1 cellular context compared by ENCODE assay signal in genomic region chr6:27668442-27669275, GRCh38.
TF ChIP-seq lines count a peak whose summit lies in the region.

No MANE protein-coding gene starts in this region.

TF ChIP-seq in HepG2, 621 proteins besides CTCF, POLR2A, EP300 and RAD21 (continued from another document and continues in another):
- TF ChIP-seq TFDP2 (CRISPR knock-in tag; IDR thresholded peaks at IDR 0.05) = no peak
- no peak for TF ChIP-seq CHD2 (IDR thresholded peaks at IDR 0.05; ENCODE audit: low read depth, low read length)
- TF ChIP-seq PHF8 (CRISPR knock-in tag; IDR thresholded peaks at IDR 0.05) = no peak
- TF ChIP-seq PAF1 (CRISPR knock-in tag; IDR thresholded peaks at IDR 0.05) = no peak
- peak; percentile 32; the same call in 1 of the 2 replicates for TF ChIP-seq ZNF644 (CRISPR knock-in tag; IDR thresholded peaks at IDR 0.05; ENCODE audit: low read depth)
- no peak for TF ChIP-seq ZNF740 (CRISPR knock-in tag; IDR thresholded peaks at IDR 0.05)
- TF ChIP-seq CBX1 (IDR thresholded peaks at IDR 0.05; ENCODE audit: low read depth) = peak; percentile 62
- TF ChIP-seq ARHGAP35 (CRISPR knock-in tag; IDR thresholded peaks at IDR 0.05; ENCODE audit: borderline replicate concordance) = no peak
- no peak for TF ChIP-seq KMT2A (CRISPR knock-in tag; IDR thresholded peaks at IDR 0.05)
- TF ChIP-seq ZSCAN21 (CRISPR knock-in tag; IDR thresholded peaks at IDR 0.05; ENCODE audit: borderline replicate concordance) = no peak
- TF ChIP-seq RELA (CRISPR knock-in tag; IDR thresholded peaks at IDR 0.05) = no peak
- peak; percentile 62; the same call in 1 of the 2 replicates for TF ChIP-seq ZNF574 (CRISPR knock-in tag; IDR thresholded peaks at IDR 0.05)
- TF ChIP-seq IKZF4 (CRISPR knock-in tag; IDR thresholded peaks at IDR 0.05; ENCODE audit: borderline replicate concordance, low read depth, not compliant biosample characterization) = no peak
- no peak for TF ChIP-seq ZNF441 (CRISPR knock-in tag; IDR thresholded peaks at IDR 0.05; ENCODE audit: borderline replicate concordance)
- peak; percentile 24; the same call in 1 of the 2 replicates for TF ChIP-seq TFAP4 (IDR thresholded peaks at IDR 0.05; ENCODE audit: borderline replicate concordance, low read depth)
- TF ChIP-seq GPBP1L1 (CRISPR knock-in tag; IDR thresholded peaks at IDR 0.05) = no peak
- no peak for TF ChIP-seq ZNF44 (CRISPR knock-in tag; IDR thresholded peaks at IDR 0.05)
- TF ChIP-seq ZNF674 (CRISPR knock-in tag; IDR thresholded peaks at IDR 0.05; ENCODE audit: low read depth) = no peak
- TF ChIP-seq ZKSCAN8 (CRISPR knock-in tag; IDR thresholded peaks at IDR 0.05; ENCODE audit: borderline replicate concordance) = no peak
- no peak for TF ChIP-seq SATB2 (CRISPR knock-in tag; IDR thresholded peaks at IDR 0.05)
- TF ChIP-seq ARID3A (IDR thresholded peaks at IDR 0.05; ENCODE audit: low read depth, low read length) = 0 out of 2 replicates have a peak, but pooled peaks have one; percentile 18
- no peak for TF ChIP-seq ZNF451 (CRISPR knock-in tag; IDR thresholded peaks at IDR 0.05)
- TF ChIP-seq HNF1B (CRISPR knock-in tag; IDR thresholded peaks at IDR 0.05) = peak; percentile 58; the same call in 1 of the 2 replicates
- TF ChIP-seq YY1 (IDR thresholded peaks at IDR 0.05; ENCODE audit: insufficient read depth, insufficient replicate concordance, low read depth, low read length) = peak; percentile 56
- no peak for TF ChIP-seq GATA4 (IDR thresholded peaks at IDR 0.05; ENCODE audit: borderline replicate concordance, low read depth)
- TF ChIP-seq ZNF12 (CRISPR knock-in tag; IDR thresholded peaks at IDR 0.05) = peak; percentile 50; the same call in 1 of the 2 replicates
- TF ChIP-seq KLF15 (CRISPR knock-in tag; IDR thresholded peaks at IDR 0.05; ENCODE audit: borderline replicate concordance) = no peak
- peak; percentile 55; the same call in 1 of the 2 replicates for TF ChIP-seq ATF2 (CRISPR knock-in tag; IDR thresholded peaks at IDR 0.05)
- TF ChIP-seq FUBP1 (CRISPR knock-in tag; IDR thresholded peaks at IDR 0.05; ENCODE audit: borderline replicate concordance) = no peak
- no peak for TF ChIP-seq KDM3A (CRISPR knock-in tag; IDR thresholded peaks at IDR 0.05; ENCODE audit: low read depth)
- TF ChIP-seq SIX1 (CRISPR knock-in tag; IDR thresholded peaks at IDR 0.05; ENCODE audit: borderline replicate concordance) = no peak
- peak; percentile 65; the same call in 1 of the 2 replicates for TF ChIP-seq ISL2 (CRISPR knock-in tag; IDR thresholded peaks at IDR 0.05)
- TF ChIP-seq KAT8 (CRISPR knock-in tag; IDR thresholded peaks at IDR 0.05) = peak; percentile 41; the same call in 1 of the 2 replicates
- no peak for TF ChIP-seq MYNN (CRISPR knock-in tag; IDR thresholded peaks at IDR 0.05; ENCODE audit: low read depth)
- TF ChIP-seq SP2 (CRISPR knock-in tag; IDR thresholded peaks at IDR 0.05) = no peak
- no peak for TF ChIP-seq PPARG (CRISPR knock-in tag; conservative IDR thresholded peaks at IDR 0.05)
- TF ChIP-seq ZNF281 (CRISPR knock-in tag; IDR thresholded peaks at IDR 0.05; ENCODE audit: borderline replicate concordance) = no peak
- TF ChIP-seq FOXO4 (CRISPR knock-in tag; conservative IDR thresholded peaks at IDR 0.05) = no peak
- no peak for TF ChIP-seq ZBTB8A (CRISPR knock-in tag; IDR thresholded peaks at IDR 0.05; ENCODE audit: borderline replicate concordance, low read depth)
- no peak for TF ChIP-seq RARG (CRISPR knock-in tag; IDR thresholded peaks at IDR 0.05; ENCODE audit: low read depth)
- TF ChIP-seq NKX3-1 (CRISPR knock-in tag; IDR thresholded peaks at IDR 0.05) = peak; percentile 29; the same call in 1 of the 2 replicates
- no peak for TF ChIP-seq CEBPB (IDR thresholded peaks at IDR 0.05; ENCODE audit: borderline replicate concordance, low read depth, low read length)
